In the genomic region with DNA sequence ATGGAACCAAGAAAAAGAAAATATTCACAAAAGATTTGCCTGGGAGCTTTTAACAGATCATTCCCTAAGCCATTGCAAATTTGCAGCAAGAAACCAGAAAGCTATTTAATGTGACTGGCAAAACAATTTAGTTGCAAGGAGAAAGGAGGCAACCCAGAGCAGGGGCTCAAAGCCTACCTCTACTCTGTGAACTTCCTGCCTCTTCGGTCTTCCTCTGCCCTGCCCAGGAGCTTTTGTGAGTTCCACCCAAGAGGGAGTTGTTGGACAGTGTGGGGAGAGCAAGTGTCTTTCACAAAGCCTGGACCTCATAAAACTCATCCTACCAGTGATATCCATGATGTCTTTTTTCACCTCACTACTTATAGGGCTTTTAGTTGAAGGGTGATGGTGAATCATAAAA, we compare ENCODE assay signal across 22 cellular contexts.
DNase-seq lines count a peak whose midpoint lies in the region; ATAC-seq, FAIRE-seq and TF ChIP-seq lines count a peak whose summit lies in the region.
"Had no signal": no experiment of that assay in that cellular context is flagged by ENCODE, and none has a peak within 500 bp of the region (broad histone marks: within the 10 kb centered on the region; RNA-seq: fewer than 3 reads in every experiment).

No MANE protein-coding gene starts in this region.

- POLR2A ChIA-PET in GM12878 (lab: Charles Lee) = interaction anchor here (0.6 to 1.9 kb wide), 3 partner anchors 10 to 120 kb away, joined by 3 to 8 read pairs (median 5); no protein-coding TSS in a partner anchor
- POLR2A ChIA-PET in naive thymus-derived CD4-positive, alpha-beta T cell (lab: Charles Lee) = interaction anchor here (0.9 kb wide), 1 partner anchor 36 kb away, joined by 4 read pairs; no protein-coding TSS in a partner anchor

- SMC1A ChIA-PET in GM12878 (lab: Charles Lee; ENCODE audit: uncharacterized antibody, unreplicated experiment) = interaction anchor here (0.6 to 6.2 kb wide), 10 partner anchors 10 to 120 kb away, joined by 3 to 57 read pairs (median 8); no protein-coding TSS in a partner anchor

- H3K9me3 Mint-ChIP-seq in naive thymus-derived CD4-positive, alpha-beta T cell = no peaks in the 10 kb centered on the region
- H3K9me3 Mint-ChIP-seq: activated T-cell treated with anti-CD3 and anti-CD28 coated beads, Interleukin-2, amount 50 U/mL, for 72 hours had no signal

- no peak for TF ChIP-seq RAD21 in GM12878 (IDR thresholded peaks at IDR 0.05; ENCODE audit: insufficient read depth, low read depth, low read length)

- H3K27me3 ChIP-seq in right cardiac atrium (ENCODE audit: control insufficient read depth, insufficient read depth) (no peaks in the 10 kb centered on the region), GM12878 (replicated peaks in 1 of 2; ENCODE audit: control insufficient read depth in 2 of 2, insufficient read depth in 2 of 2, low read length in 1 of 2) (no peaks in the 10 kb centered on the region), uterus (no peaks in the 10 kb centered on the region), body of pancreas (no peaks in the 10 kb centered on the region)
- H3K27me3 ChIP-seq in naive thymus-derived CD4-positive, alpha-beta T cell (ENCODE audit: control insufficient read depth in 2 of 2, insufficient read depth in 2 of 2, low read length in 2 of 2) = no peaks in the 10 kb centered on the region
- H3K27me3 ChIP-seq: right lobe of liver had no signal

- RAD21 ChIA-PET in GM12878 (lab: Charles Lee; ENCODE audit: unreplicated experiment) = interaction anchor here (0.9 to 1.6 kb wide), 7 partner anchors 12 to 120 kb away, joined by 3 to 6 read pairs (median 3); partner anchors contain the start of gene AFF1

- H3K4me2 ChIP-seq in GM12878 (ENCODE audit: control insufficient read depth, insufficient read depth) = no peak overlapping the region

- CTCF ChIA-PET in GM12878 (lab: Yijun Ruan, JAX) = interaction anchor here (1.3 to 2.8 kb wide), 4 partner anchors 12 to 51 kb away, joined by 3 to 10 read pairs (median 4); no protein-coding TSS in a partner anchor
- CTCF ChIA-PET in naive thymus-derived CD4-positive, alpha-beta T cell (lab: Charles Lee) = interaction anchor here (1.4 kb wide), 1 partner anchor 52 kb away, joined by 3 read pairs; no protein-coding TSS in a partner anchor

- DNase-seq in right cardiac atrium (no peak), Right ventricle myocardium superior (no peak), GM12878 (ENCODE audit: low read depth, low spot score) (no peak), uterus (no peak), body of pancreas (no peak)
- no peak for DNase-seq in naive thymus-derived CD4-positive, alpha-beta T cell
- no peak for DNase-seq in stimulated activated CD4-positive, alpha-beta T cell treated with anti-CD3 and anti-CD28 coated beads, Interleukin-12 subunit alpha, Interleukin-12 subunit beta, amount 100 ng/mL, for 4 hours
- DNase-seq: activated CD4-positive, alpha-beta T cell treated with anti-CD3 and anti-CD28 coated beads, Interleukin-2, amount 50 U/mL, for 48 hours; activated T-cell treated with anti-CD3 and anti-CD28 coated beads, Interleukin-2, amount 50 U/mL, for 72 hours; caudate nucleus; DMS79 treated with DMSO at 0.1 percent for 48 hours; effector CD4-positive, alpha-beta T cell; H7; MV-4-11; NCI-H187; NCI-H226; NK-92 treated with Interleukin-12 subunit alpha and Interleukin-12 subunit beta, amount 100 ng/mL, for 24 hours; nucleus accumbens; right lobe of liver; stimulated activated naive CD8-positive, alpha-beta T cell treated with anti-CD3 and anti-CD28 coated beads, Interleukin-15, Interleukin-2, amounts not matched to agents 100 U/mL and 50 U/mL, for 24 hours had no signal

- in situ Hi-C loops in GM12878 (cut with MboI) = no loop called here

- peaks cover 96% of the 10 kb centered on the region for H3K79me2 ChIP-seq in GM12878 (ENCODE audit: control insufficient read depth, insufficient read depth, low read length)

- no peak overlapping the region for H3K4me3 ChIP-seq in right cardiac atrium (ENCODE audit: low read length)
- H3K4me3 ChIP-seq in GM12878 = no peak overlapping the region
- H3K4me3 ChIP-seq in naive thymus-derived CD4-positive, alpha-beta T cell (ENCODE audit: low read length) = no peak overlapping the region
- no peak overlapping the region for H3K4me3 ChIP-seq in uterus
- no peak overlapping the region for H3K4me3 ChIP-seq in body of pancreas
- H3K4me3 ChIP-seq: right lobe of liver had no signal

- peaks cover 0 to 14% (median 7%) of the 10 kb centered on the region in 5 donors for H3K36me3 Mint-ChIP-seq in naive thymus-derived CD4-positive, alpha-beta T cell

- peaks cover 24 to 60% (median 35%) of the 10 kb centered on the region in 7 donors for H3K4me1 Mint-ChIP-seq in naive thymus-derived CD4-positive, alpha-beta T cell

- TF ChIP-seq EP300 in GM12878 (IDR thresholded peaks at IDR 0.05; ENCODE audit: borderline replicate concordance in 1 of 2, control insufficient read depth in 1 of 2, low read depth in 2 of 2, low read length in 2 of 2) = no peak

- TF ChIP-seq CTCF in GM12878 (IDR thresholded peaks at IDR 0.05 in 2 of 3, conservative IDR thresholded peaks at IDR 0.05 in 1 of 3; ENCODE audit: control insufficient read depth in 2 of 3, extremely low read depth in 1 of 3, insufficient read depth in 1 of 3, low read depth in 3 of 3, low read length in 3 of 3) (no peak), uterus (IDR thresholded peaks at IDR 0.05) (no peak), body of pancreas (IDR thresholded peaks at IDR 0.05) (no peak)

- H2AFZ ChIP-seq in GM12878 (ENCODE audit: control insufficient read depth, low read depth, low read length) = no peak overlapping the region

- 58% methylated on average over 1 of the region's 1 CpG for WGBS in right cardiac atrium
- WGBS in GM12878 (ENCODE audit: insufficient coverage, insufficient replicate concordance, low lambda C conversion rate, missing lambda C conversion rate) = 86% methylated on average over 1 of the region's 1 CpG
- WGBS in body of pancreas, 2 donors = 75 to 79% methylated on average over 1 of the region's 1 CpG

- BruUV-seq in GM12878 (replicated peaks; lab: Mats Ljungman, UMichigan) = no TSS peak

- H3K4me3 Mint-ChIP-seq in naive thymus-derived CD4-positive, alpha-beta T cell = peak overlapping the region in 4 of 10 donors; percentile 43 to 58 (median 48)
- H3K4me3 Mint-ChIP-seq: activated T-cell treated with anti-CD3 and anti-CD28 coated beads, Interleukin-2, amount 50 U/mL, for 72 hours had no signal

- H3K27ac ChIP-seq in right cardiac atrium (ENCODE audit: low read length) (peak overlapping the region; percentile 65), GM12878 (ENCODE audit: control insufficient read depth, insufficient read depth) (peak overlapping the region; percentile 45), uterus (peak overlapping the region; percentile 79 to 99), body of pancreas (peak overlapping the region in 1 of 4 donors; percentile 27)
- H3K27ac ChIP-seq in naive thymus-derived CD4-positive, alpha-beta T cell (ENCODE audit: low read depth, low read length) = no peak overlapping the region
- H3K27ac ChIP-seq: right lobe of liver had no signal

- TF ChIP-seq POLR2A in GM12878 (IDR thresholded peaks at IDR 0.05; ENCODE audit: low read depth, low read length) (no peak), uterus (IDR thresholded peaks at IDR 0.05) (no peak), body of pancreas (IDR thresholded peaks at IDR 0.05) (no peak)

- H3K4me1 ChIP-seq in right cardiac atrium (ENCODE audit: control insufficient read depth, insufficient read depth, low read length) (peaks cover 41% of the 10 kb centered on the region), GM12878 (ENCODE audit: control insufficient read depth, insufficient read depth, low read length) (peaks cover 38% of the 10 kb centered on the region), uterus (peaks cover 20 to 27% of the 10 kb centered on the region in 2 donors), body of pancreas (peaks cover 77% of the 10 kb centered on the region)
- H3K4me1 ChIP-seq in naive thymus-derived CD4-positive, alpha-beta T cell (ENCODE audit: control insufficient read depth in 2 of 2, insufficient read depth in 2 of 2, low read length in 2 of 2) = peaks cover 0 to 8% of the 10 kb centered on the region in 2 donors

- no peaks in the 10 kb centered on the region for H3K27me3 Mint-ChIP-seq in naive thymus-derived CD4-positive, alpha-beta T cell

- H3K36me3 ChIP-seq in GM12878 (ENCODE audit: control insufficient read depth in 2 of 2, insufficient read depth in 2 of 2, low read length in 1 of 2) = peaks cover 4 to 17% of the 10 kb centered on the region in 2 experiments
- H3K36me3 ChIP-seq in naive thymus-derived CD4-positive, alpha-beta T cell (ENCODE audit: control insufficient read depth in 2 of 3, insufficient read depth in 3 of 3, low read length in 3 of 3) = peaks cover 0 to 7% (median 4%) of the 10 kb centered on the region in 3 experiments
- no peaks in the 10 kb centered on the region for H3K36me3 ChIP-seq in uterus
- H3K36me3 ChIP-seq in body of pancreas (replicated peaks in 1 of 2; ENCODE audit: insufficient read depth in 1 of 2, low read depth in 2 of 2) = no peaks in the 10 kb centered on the region

- H3K9me3 ChIP-seq in right cardiac atrium (ENCODE audit: control insufficient read depth, low read length) (no peaks in the 10 kb centered on the region), GM12878 (replicated peaks; ENCODE audit: control insufficient read depth, insufficient read depth, low read length) (no peaks in the 10 kb centered on the region), uterus (no peaks in the 10 kb centered on the region), body of pancreas (no peaks in the 10 kb centered on the region)
- H3K9me3 ChIP-seq in naive thymus-derived CD4-positive, alpha-beta T cell (ENCODE audit: control insufficient read depth in 2 of 3, low read length in 3 of 3) = no peaks in the 10 kb centered on the region

- ATAC-seq in right cardiac atrium (no peak), Right ventricle myocardium superior (ENCODE audit: poor library complexity) (no peak), GM12878 (peak; percentile 12), body of pancreas (no peak), HG02588 (IDR thresholded peaks at IDR 0.05; ENCODE audit: unreplicated experiment) (no peak)
- no peak for ATAC-seq in naive thymus-derived CD4-positive, alpha-beta T cell
- ATAC-seq: activated T-cell treated with anti-CD3 and anti-CD28 coated beads, Interleukin-2, amount 50 U/mL, for 72 hours had no signal

- H3K27ac Mint-ChIP-seq in naive thymus-derived CD4-positive, alpha-beta T cell = peak overlapping the region in 6 of 9 donors; percentile 33 to 70 (median 58)
- H3K27ac Mint-ChIP-seq: activated T-cell treated with anti-CD3 and anti-CD28 coated beads, Interleukin-2, amount 50 U/mL, for 72 hours had no signal

- FAIRE-seq in GM12878 (lab: Jason Lieb, UNC) = no peak
- FAIRE-seq: keratinocyte had no signal

- intact Hi-C loops in right cardiac atrium (cut with DNase I) (loop anchor here in 1 of 4 donors (5.0 kb wide), 1 partner anchor 35 kb away; no protein-coding TSS in a partner anchor), Right ventricle myocardium superior (cut with DNase I) (no loop called here), GM12878 (cut with micrococcal nuclease; ENCODE audit: unreplicated experiment) (loop anchor here (5.0 kb wide), 1 partner anchor 35 kb away; no protein-coding TSS in a partner anchor), uterus (cut with DNase I; ENCODE audit: low total_unique reads) (no loop called here), body of pancreas (cut with DNase I) (no loop called here)
- intact Hi-C loops in naive thymus-derived CD4-positive, alpha-beta T cell (cut with micrococcal nuclease) = no loop called here

- H4K20me1 ChIP-seq in GM12878 (ENCODE audit: control insufficient read depth, insufficient read depth) = no peaks in the 10 kb centered on the region

- no peak overlapping the region for H3K9ac ChIP-seq in GM12878 (ENCODE audit: control insufficient read depth, insufficient read depth, low read length)
